ENCODE assay signal across 1 cellular context in the genomic region with DNA sequence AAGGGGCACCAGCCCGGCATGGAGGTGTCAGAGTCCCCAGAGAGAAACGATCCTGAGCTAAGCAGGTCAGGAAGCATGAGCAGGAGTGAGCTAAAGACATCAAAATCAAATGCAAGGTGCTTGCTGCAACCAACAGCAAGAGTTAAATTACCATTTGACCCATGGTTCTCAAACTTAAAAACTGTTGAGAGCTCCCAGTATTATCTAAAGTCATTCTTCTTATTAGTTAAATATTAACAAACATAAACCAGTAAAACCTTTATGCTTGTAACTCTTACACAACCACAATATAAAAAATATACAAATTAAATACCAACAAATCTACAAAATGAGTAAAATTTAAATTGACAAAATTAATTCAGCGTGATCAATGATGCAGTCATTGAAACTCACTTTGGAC.
TF ChIP-seq lines count a peak whose summit lies in the region.

No MANE protein-coding gene starts in this region.

TF ChIP-seq in IMR-90, 13 proteins besides CTCF, POLR2A, EP300 and RAD21:
- TF ChIP-seq, protein P1, sequence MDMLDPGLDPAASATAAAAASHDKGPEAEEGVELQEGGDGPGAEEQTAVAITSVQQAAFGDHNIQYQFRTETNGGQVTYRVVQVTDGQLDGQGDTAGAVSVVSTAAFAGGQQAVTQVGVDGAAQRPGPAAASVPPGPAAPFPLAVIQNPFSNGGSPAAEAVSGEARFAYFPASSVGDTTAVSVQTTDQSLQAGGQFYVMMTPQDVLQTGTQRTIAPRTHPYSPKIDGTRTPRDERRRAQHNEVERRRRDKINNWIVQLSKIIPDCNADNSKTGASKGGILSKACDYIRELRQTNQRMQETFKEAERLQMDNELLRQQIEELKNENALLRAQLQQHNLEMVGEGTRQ (IDR thresholded peaks at IDR 0.05; ENCODE audit: low read depth, low read length) = no peak
- TF ChIP-seq NFE2L2 (IDR thresholded peaks at IDR 0.05; ENCODE audit: low read depth, low read length) (no peak), MXI1 (IDR thresholded peaks at IDR 0.05; ENCODE audit: borderline replicate concordance, low read depth, low read length) (no peak), MAZ (IDR thresholded peaks at IDR 0.05; ENCODE audit: borderline replicate concordance, low read depth, low read length) (no peak), RFX5 (IDR thresholded peaks at IDR 0.05; ENCODE audit: low read depth, low read length) (no peak), SMC3 (IDR thresholded peaks at IDR 0.05; ENCODE audit: low read depth, low read length) (no peak), RCOR1 (IDR thresholded peaks at IDR 0.05; ENCODE audit: insufficient replicate concordance, low read length) (no peak), FOS (IDR thresholded peaks at IDR 0.05; ENCODE audit: low read depth, low read length) (no peak), MAFK (IDR thresholded peaks at IDR 0.05; ENCODE audit: low read depth, low read length) (no peak), CEBPB (IDR thresholded peaks at IDR 0.05; ENCODE audit: low read depth, low read length) (no peak), CHD1 (IDR thresholded peaks at IDR 0.05; ENCODE audit: low read depth, low read length) (no peak), BHLHE40 (IDR thresholded peaks at IDR 0.05; ENCODE audit: low read depth, low read length) (no peak)
- TF ChIP-seq, protein P2, sequence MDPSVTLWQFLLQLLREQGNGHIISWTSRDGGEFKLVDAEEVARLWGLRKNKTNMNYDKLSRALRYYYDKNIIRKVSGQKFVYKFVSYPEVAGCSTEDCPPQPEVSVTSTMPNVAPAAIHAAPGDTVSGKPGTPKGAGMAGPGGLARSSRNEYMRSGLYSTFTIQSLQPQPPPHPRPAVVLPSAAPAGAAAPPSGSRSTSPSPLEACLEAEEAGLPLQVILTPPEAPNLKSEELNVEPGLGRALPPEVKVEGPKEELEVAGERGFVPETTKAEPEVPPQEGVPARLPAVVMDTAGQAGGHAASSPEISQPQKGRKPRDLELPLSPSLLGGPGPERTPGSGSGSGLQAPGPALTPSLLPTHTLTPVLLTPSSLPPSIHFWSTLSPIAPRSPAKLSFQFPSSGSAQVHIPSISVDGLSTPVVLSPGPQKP (IDR thresholded peaks at IDR 0.05; ENCODE audit: borderline replicate concordance, low read depth, low read length) = no peak
